22 cellular contexts compared by ENCODE assay signal in genomic region chr17:33015716-33016346, GRCh38. TPM values are rescaled to one million over a fixed set of nuclear protein-coding genes. Genes with fewer than 3 reads are reported as not detected.
DNase-seq lines count a peak whose midpoint lies in the region; ATAC-seq and TF ChIP-seq lines count a peak whose summit lies in the region.
"Had no signal": no experiment of that assay in that cellular context is flagged by ENCODE, and none has a peak within 500 bp of the region (broad histone marks: within the 10 kb centered on the region; RNA-seq: fewer than 3 reads in every experiment).

No MANE protein-coding gene starts in this region.

- peak overlapping the region; percentile 31; the same call in 1 of the 2 replicates for H2AK5ac ChIP-seq in IMR-90 (ENCODE audit: low read depth, low read length)

- no peak overlapping the region for H4K8ac ChIP-seq in IMR-90 (ENCODE audit: low read depth in 2 of 2, low read length in 2 of 2)

- H3K4me2 ChIP-seq in BLaER1 (peak overlapping the region; percentile 27), IMR-90 (ENCODE audit: low read depth, low read length) (no peak overlapping the region)
- H3K4me2 ChIP-seq: KMS-11 had no signal

- H3K18ac ChIP-seq in IMR-90 (ENCODE audit: low read depth, low read length) = no peak overlapping the region

- no peak overlapping the region for H3K4me3 Mint-ChIP-seq in endodermal cell

- H3K9me3 Mint-ChIP-seq in endodermal cell = no peaks in the 10 kb centered on the region

- no peak overlapping the region for H3K56ac ChIP-seq in IMR-90 (ENCODE audit: extremely low read depth, insufficient read depth, low read length)

- H3K9ac ChIP-seq in BLaER1 = no peak overlapping the region
- no peak overlapping the region for H3K9ac ChIP-seq in IMR-90 (ENCODE audit: low read depth, low read length)
- no peak overlapping the region for H3K9ac ChIP-seq in endodermal cell (ENCODE audit: extremely low read depth, low read length, poor library complexity, severe bottlenecking)
- H3K9ac ChIP-seq: GM23248, KMS-11 had no signal

- no peak for ATAC-seq in IMR-90 (ENCODE audit: low read depth)
- no peak for ATAC-seq in right lobe of liver
- ATAC-seq: GM12878, Right ventricle myocardium inferior had no signal

- no peak overlapping the region for H4K5ac ChIP-seq in IMR-90 (ENCODE audit: low read depth, low read length)

- no TSS peak for BruUV-seq in IMR-90 (replicated peaks; lab: Mats Ljungman, UMichigan)

- peak overlapping the region; percentile 27; the same call in 1 of the 2 replicates for H3K4ac ChIP-seq in IMR-90 (ENCODE audit: low read depth, low read length)

- TF ChIP-seq POLR2A in IMR-90 (IDR thresholded peaks at IDR 0.05; ENCODE audit: low read depth, low read length) (no peak), right lobe of liver (IDR thresholded peaks at IDR 0.05) (no peak)

- no peak overlapping the region for H2BK5ac ChIP-seq in IMR-90 (ENCODE audit: low read depth, low read length, poor library complexity, severe bottlenecking)

- H2BK15ac ChIP-seq in IMR-90 (ENCODE audit: low read depth, low read length) = peak overlapping the region; percentile 48; the same call in 1 of the 3 replicates

- DNase-seq in IMR-90 (no peak), endodermal cell (peak; percentile 42), myocyte (ENCODE audit: low read depth) (peak; percentile 22), HCEC 1CT (no peak), right lobe of liver (no peak)
- no peak for DNase-seq in activated CD4-positive, alpha-beta T cell treated with anti-CD3 and anti-CD28 coated beads for 48 hours
- no peak for DNase-seq in stimulated activated CD4-positive, alpha-beta T cell treated with anti-CD3 and anti-CD28 coated beads, Interleukin-1b, Interleukin-23, amount 100 ng/mL, for 48 hours
- DNase-seq: DND-41, GM23248, NCI-H1105, NCI-H146, NCI-H2029, NCI-H2171, NCI-H345, NCI-H524 treated with DMSO at 0.1 percent for 48 hours had no signal

- H3K14ac ChIP-seq in IMR-90 (replicated peaks; ENCODE audit: low read depth, low read length) = no peak overlapping the region

- peak overlapping the region; percentile 44; the same call in 1 of the 2 replicates for H2BK20ac ChIP-seq in IMR-90 (ENCODE audit: low read depth, low read length)

- dilution Hi-C loops in IMR-90 (cut with HindIII; ENCODE audit: low sequenced_read_pairs, unreplicated experiment) = no loop called here

- H2AK9ac ChIP-seq in IMR-90 (replicated peaks; ENCODE audit: low read depth, low read length, poor library complexity) = no peak overlapping the region

- H4K91ac ChIP-seq in IMR-90 (ENCODE audit: insufficient read depth, low read depth, low read length) = 0 out of 2 replicates have a peak overlapping the region, but pooled peaks have one; percentile 16

- H3K27ac ChIP-seq in BLaER1 (no peak overlapping the region), IMR-90 (ENCODE audit: insufficient read depth, low read length) (no peak overlapping the region), endodermal cell (ENCODE audit: low read depth, low read length) (no peak overlapping the region), right lobe of liver (no peak overlapping the region)
- H3K27ac ChIP-seq: GM23248, KMS-11, Peyer's patch had no signal

- CTCF ChIA-PET in IMR-90 (lab: Yijun Ruan, JAX) = interaction anchor here (1.1 kb wide), 1 partner anchor 18 kb away, joined by 4 read pairs; no protein-coding TSS in a partner anchor

- in situ Hi-C loops in IMR-90 (cut with MboI; ENCODE audit: low sequenced_read_pairs) = no loop called here

- peaks cover 5% of the 10 kb centered on the region for H3K4me1 Mint-ChIP-seq in endodermal cell

- no peaks in the 10 kb centered on the region for H3K36me3 ChIP-seq in BLaER1
- H3K36me3 ChIP-seq in IMR-90 (ENCODE audit: control insufficient read depth, insufficient read depth, low read length) = no peaks in the 10 kb centered on the region
- no peaks in the 10 kb centered on the region for H3K36me3 ChIP-seq in endodermal cell (ENCODE audit: control insufficient read depth, insufficient read depth, low read length)
- H3K36me3 ChIP-seq in right lobe of liver = no peaks in the 10 kb centered on the region
- H3K36me3 ChIP-seq: HAP-1, Peyer's patch had no signal

- intact Hi-C loops in IMR-90 (cut with micrococcal nuclease) (no loop called here), right lobe of liver (cut with DNase I) (no loop called here)

- H3K4me1 ChIP-seq in BLaER1 (peaks cover 11% of the 10 kb centered on the region), IMR-90 (ENCODE audit: control insufficient read depth, insufficient read depth, low read length) (peaks cover 27% of the 10 kb centered on the region), endodermal cell (ENCODE audit: control insufficient read depth, insufficient read depth, low read length) (no peaks in the 10 kb centered on the region), right lobe of liver (no peaks in the 10 kb centered on the region)
- H3K4me1 ChIP-seq: HAP-1, Peyer's patch had no signal

- WGBS in IMR-90 (ENCODE audit: extremely low coverage in 2 of 2, insufficient read length in 1 of 2), 2 experiments = 77% methylated on average over 3 of the region's 9 CpGs; no CpG with 5 or more reads in 1 of the 2 experiments
- WGBS in endodermal cell (ENCODE audit: insufficient coverage in 1 of 2, insufficient read length in 1 of 2), 2 experiments = 90% methylated on average over 5 to 9 of the region's 9 CpGs
- 64% methylated on average over 6 of the region's 9 CpGs for WGBS in right lobe of liver (ENCODE audit: insufficient coverage, low coverage, low lambda C conversion rate, missing lambda C conversion rate)

- peaks cover 15% of the 10 kb centered on the region for H3K9me1 ChIP-seq in IMR-90 (ENCODE audit: insufficient read depth, low read length)

- no peaks in the 10 kb centered on the region for H3K36me3 Mint-ChIP-seq in endodermal cell (ENCODE audit: low read depth)

- no peak overlapping the region for H3K23ac ChIP-seq in IMR-90 (ENCODE audit: low read depth, low read length)

- POLR2A ChIA-PET in IMR-90 (lab: Charles Lee; ENCODE audit: unreplicated experiment) = no interaction called here

- no peak overlapping the region for H2AFZ ChIP-seq in IMR-90 (replicated peaks; ENCODE audit: low read length, poor library complexity)
- H2AFZ ChIP-seq: GM23248 had no signal

- H3K4me3 ChIP-seq in BLaER1 (no peak overlapping the region), IMR-90 (ENCODE audit: insufficient read depth, low read depth, low read length) (no peak overlapping the region), endodermal cell (ENCODE audit: low read length) (no peak overlapping the region), right lobe of liver (no peak overlapping the region)
- H3K4me3 ChIP-seq: GM12878, GM23248, HAP-1, Peyer's patch had no signal

- H3K27me3 Mint-ChIP-seq in endodermal cell (ENCODE audit: insufficient read depth) = peaks cover 18% of the 10 kb centered on the region

- H3K79me1 ChIP-seq in IMR-90 (ENCODE audit: low read depth in 1 of 2, low read length in 2 of 2) = no peaks in the 10 kb centered on the region

- no peak for TF ChIP-seq CTCF in IMR-90 (conservative IDR thresholded peaks at IDR 0.05; ENCODE audit: low read depth, low read length)
- no peak for TF ChIP-seq CTCF in endodermal cell (conservative IDR thresholded peaks at IDR 0.05)
- no peak for TF ChIP-seq CTCF in right lobe of liver (IDR thresholded peaks at IDR 0.05)

- no peak for TF ChIP-seq RAD21 in IMR-90 (IDR thresholded peaks at IDR 0.05; ENCODE audit: low read length)

- H3K9me3 ChIP-seq in BLaER1 = no peaks in the 10 kb centered on the region
- no peaks in the 10 kb centered on the region for H3K9me3 ChIP-seq in IMR-90 (ENCODE audit: control insufficient read depth, insufficient read depth, low read length)
- H3K9me3 ChIP-seq in endodermal cell (ENCODE audit: control insufficient read depth, low read length) = no peaks in the 10 kb centered on the region
- H3K9me3 ChIP-seq in right lobe of liver = no peaks in the 10 kb centered on the region
- H3K9me3 ChIP-seq: HAP-1, Peyer's patch had no signal

- H4K20me1 ChIP-seq in BLaER1 (no peaks in the 10 kb centered on the region), IMR-90 (ENCODE audit: insufficient read depth, low read length) (no peaks in the 10 kb centered on the region)

- H3K27ac Mint-ChIP-seq in endodermal cell = no peak overlapping the region

- H2BK120ac ChIP-seq in IMR-90 (ENCODE audit: low read depth, low read length) = peak overlapping the region; percentile 10; the same call in 1 of the 2 replicates

- H3K27me3 ChIP-seq in BLaER1 (no peaks in the 10 kb centered on the region), IMR-90 (ENCODE audit: control insufficient read depth, insufficient read depth, low read length) (0 out of 2 replicates have a peak, but pooled peaks cover 4% of the 10 kb centered on the region), endodermal cell (ENCODE audit: control insufficient read depth, insufficient read depth, low read length, poor library complexity, severe bottlenecking) (peaks cover 6% of the 10 kb centered on the region), right lobe of liver (no peaks in the 10 kb centered on the region)
- H3K27me3 ChIP-seq: Peyer's patch had no signal

TF ChIP-seq in IMR-90, 13 proteins besides CTCF, POLR2A, EP300 and RAD21 (continues in another document):
- no peak for TF ChIP-seq RFX5 (IDR thresholded peaks at IDR 0.05; ENCODE audit: low read depth, low read length)
- TF ChIP-seq CHD1 (IDR thresholded peaks at IDR 0.05; ENCODE audit: low read depth, low read length) = no peak
- no peak for TF ChIP-seq MXI1 (IDR thresholded peaks at IDR 0.05; ENCODE audit: borderline replicate concordance, low read depth, low read length)
- TF ChIP-seq MAFK (IDR thresholded peaks at IDR 0.05; ENCODE audit: low read depth, low read length) = no peak
- no peak for TF ChIP-seq CEBPB (IDR thresholded peaks at IDR 0.05; ENCODE audit: low read depth, low read length)
- no peak for TF ChIP-seq RCOR1 (IDR thresholded peaks at IDR 0.05; ENCODE audit: insufficient replicate concordance, low read length)
- no peak for TF ChIP-seq MAZ (IDR thresholded peaks at IDR 0.05; ENCODE audit: borderline replicate concordance, low read depth, low read length)

RNA-seq across cellular contexts. Expression of gene SPACA3, which starts 24.2 kb away (rescaled TPM):
- not detected in 2 replicates for total RNA-seq in IMR-90 (2012; rRNA removed)
- not detected in 2 replicates for polyA plus RNA-seq in IMR-90 (2012; rRNA removed)
- not detected in 2 replicates for polyA plus RNA-seq in IMR-90 (2012; cell fraction: cytosol; rRNA removed)
- not detected in 2 replicates for polyA plus RNA-seq in IMR-90 (2012; cell fraction: nucleus; rRNA removed; ENCODE audit: low replicate concordance)
- not detected for total RNA-seq in endodermal cell
- 0.28 TPM for polyA plus RNA-seq in endodermal cell (2013, experiment 1 of 2)
- polyA plus RNA-seq in endodermal cell (2013, experiment 2 of 2) = not detected
- total RNA-seq in myocyte = 0.36 and 1.6 TPM in 2 replicates
- polyA plus RNA-seq in myocyte (2012) = 0.86 TPM
- not detected for total RNA-seq in right lobe of liver
- total RNA-seq: GM12878, GM23248, OCI-LY7, Peyer's patch, Right ventricle myocardium inferior had no signal
- polyA plus RNA-seq: GM23248 had no signal

Comparison
In these comparisons a context has a peak if more than half of its experiments do, and no peak if none do; other contexts are left out.
1. DNase-seq: peak in endodermal cell (single experiment) and myocyte (single experiment); none in IMR-90 (single experiment), activated CD4-positive, alpha-beta T cell treated with anti-CD3 and anti-CD28 coated beads for 48 hours (single experiment), HCEC 1CT (single experiment), stimulated activated CD4-positive, alpha-beta T cell treated with anti-CD3 and anti-CD28 coated beads, Interleukin-1b, Interleukin-23, amount 100 ng/mL, for 48 hours (single experiment) and right lobe of liver (0 of 3).